Comparison of ENCODE assay signal across 1 cellular context in the genomic region with DNA sequence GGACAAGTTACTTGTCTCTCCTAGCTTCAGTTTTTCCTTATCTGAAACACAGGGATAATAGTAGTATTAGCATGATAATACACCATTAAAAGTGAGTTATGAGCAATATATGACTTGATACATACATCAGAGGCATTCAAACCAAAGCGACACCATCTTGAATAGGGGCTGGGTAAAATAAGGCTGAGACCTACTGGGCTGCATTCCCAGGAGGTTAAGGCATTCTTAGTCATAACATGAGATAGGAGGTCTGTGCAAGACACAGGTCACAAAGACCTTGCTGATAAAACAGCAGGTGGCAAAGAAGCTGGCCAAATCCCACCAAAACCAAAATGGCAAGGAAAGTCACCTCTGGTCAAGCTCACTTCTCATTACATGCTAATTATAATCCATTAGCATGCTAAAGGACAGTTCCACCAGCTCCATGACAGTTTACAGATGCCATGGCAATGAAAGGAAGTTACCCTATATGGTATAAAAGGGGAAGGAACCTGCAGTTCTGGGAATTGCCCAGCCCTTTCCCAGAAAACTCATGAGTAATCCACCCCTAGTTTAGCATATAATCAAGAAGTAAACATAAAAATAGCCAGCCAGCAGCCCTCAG.
TF ChIP-seq lines count a peak whose summit lies in the region.

No MANE protein-coding gene starts in this region.

TF ChIP-seq in K562, 482 proteins besides CTCF, POLR2A, EP300 and RAD21 (continued from another document and continues in another):
- TF ChIP-seq, protein P1, sequence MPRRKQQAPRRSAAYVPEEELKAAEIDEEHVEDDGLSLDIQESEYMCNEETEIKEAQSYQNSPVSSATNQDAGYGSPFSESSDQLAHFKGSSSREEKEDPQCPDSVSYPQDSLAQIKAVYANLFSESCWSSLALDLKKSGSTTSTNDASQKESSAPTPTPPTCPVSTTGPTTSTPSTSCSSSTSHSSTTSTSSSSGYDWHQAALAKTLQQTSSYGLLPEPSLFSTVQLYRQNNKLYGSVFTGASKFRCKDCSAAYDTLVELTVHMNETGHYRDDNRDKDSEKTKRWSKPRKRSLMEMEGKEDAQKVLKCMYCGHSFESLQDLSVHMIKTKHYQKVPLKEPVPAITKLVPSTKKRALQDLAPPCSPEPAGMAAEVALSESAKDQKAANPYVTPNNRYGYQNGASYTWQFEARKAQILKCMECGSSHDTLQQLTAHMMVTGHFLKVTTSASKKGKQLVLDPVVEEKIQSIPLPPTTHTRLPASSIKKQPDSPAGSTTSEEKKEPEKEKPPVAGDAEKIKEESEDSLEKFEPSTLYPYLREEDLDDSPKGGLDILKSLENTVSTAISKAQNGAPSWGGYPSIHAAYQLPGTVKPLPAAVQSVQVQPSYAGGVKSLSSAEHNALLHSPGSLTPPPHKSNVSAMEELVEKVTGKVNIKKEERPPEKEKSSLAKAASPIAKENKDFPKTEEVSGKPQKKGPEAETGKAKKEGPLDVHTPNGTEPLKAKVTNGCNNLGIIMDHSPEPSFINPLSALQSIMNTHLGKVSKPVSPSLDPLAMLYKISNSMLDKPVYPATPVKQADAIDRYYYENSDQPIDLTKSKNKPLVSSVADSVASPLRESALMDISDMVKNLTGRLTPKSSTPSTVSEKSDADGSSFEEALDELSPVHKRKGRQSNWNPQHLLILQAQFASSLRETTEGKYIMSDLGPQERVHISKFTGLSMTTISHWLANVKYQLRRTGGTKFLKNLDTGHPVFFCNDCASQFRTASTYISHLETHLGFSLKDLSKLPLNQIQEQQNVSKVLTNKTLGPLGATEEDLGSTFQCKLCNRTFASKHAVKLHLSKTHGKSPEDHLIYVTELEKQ (CRISPR knock-in tag; IDR thresholded peaks at IDR 0.05), result no peak
- TF ChIP-seq CEBPG (CRISPR knock-in tag; IDR thresholded peaks at IDR 0.05), result no peak
- peak in 1 of 2 experiments; percentile 30; a peak in 1 of 4 replicates for TF ChIP-seq CEBPG (tag; conservative IDR thresholded peaks at IDR 0.05 in 1 of 2, IDR thresholded peaks at IDR 0.05 in 1 of 2)
- no peak for TF ChIP-seq ZNF436 (CRISPR knock-in tag; IDR thresholded peaks at IDR 0.05)
- TF ChIP-seq POU5F1 (IDR thresholded peaks at IDR 0.05; ENCODE audit: borderline replicate concordance, low read depth, low read length, partially characterized antibody), result no peak
- no peak for TF ChIP-seq HIVEP1 (CRISPR knock-in tag; IDR thresholded peaks at IDR 0.05)
- no peak for TF ChIP-seq FOXJ3 (CRISPR knock-in tag; IDR thresholded peaks at IDR 0.05)
- TF ChIP-seq, protein P2, sequence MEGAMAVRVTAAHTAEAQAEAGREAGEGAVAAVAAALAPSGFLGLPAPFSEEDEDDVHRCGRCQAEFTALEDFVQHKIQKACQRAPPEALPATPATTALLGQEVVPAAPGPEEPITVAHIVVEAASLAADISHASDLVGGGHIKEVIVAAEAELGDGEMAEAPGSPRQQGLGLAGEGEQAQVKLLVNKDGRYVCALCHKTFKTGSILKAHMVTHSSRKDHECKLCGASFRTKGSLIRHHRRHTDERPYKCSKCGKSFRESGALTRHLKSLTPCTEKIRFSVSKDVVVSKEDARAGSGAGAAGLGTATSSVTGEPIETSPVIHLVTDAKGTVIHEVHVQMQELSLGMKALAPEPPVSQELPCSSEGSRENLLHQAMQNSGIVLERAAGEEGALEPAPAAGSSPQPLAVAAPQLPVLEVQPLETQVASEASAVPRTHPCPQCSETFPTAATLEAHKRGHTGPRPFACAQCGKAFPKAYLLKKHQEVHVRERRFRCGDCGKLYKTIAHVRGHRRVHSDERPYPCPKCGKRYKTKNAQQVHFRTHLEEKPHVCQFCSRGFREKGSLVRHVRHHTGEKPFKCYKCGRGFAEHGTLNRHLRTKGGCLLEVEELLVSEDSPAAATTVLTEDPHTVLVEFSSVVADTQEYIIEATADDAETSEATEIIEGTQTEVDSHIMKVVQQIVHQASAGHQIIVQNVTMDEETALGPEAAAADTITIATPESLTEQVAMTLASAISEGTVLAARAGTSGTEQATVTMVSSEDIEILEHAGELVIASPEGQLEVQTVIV (CRISPR knock-in tag; IDR thresholded peaks at IDR 0.05; ENCODE audit: borderline replicate concordance), result no peak
- peak; percentile 97 for TF ChIP-seq NFXL1 (CRISPR knock-in tag; IDR thresholded peaks at IDR 0.05)
- TF ChIP-seq ATF7 (IDR thresholded peaks at IDR 0.05), result peak; percentile 50; the same call in 1 of the 2 replicates
- peak; percentile 54; the same call in 1 of the 2 replicates for TF ChIP-seq EHMT2 (IDR thresholded peaks at IDR 0.05)
- TF ChIP-seq TCF3 (CRISPR knock-in tag; IDR thresholded peaks at IDR 0.05), result no peak
- TF ChIP-seq NCOA4 (IDR thresholded peaks at IDR 0.05; ENCODE audit: partially characterized antibody), result no peak
- no peak for TF ChIP-seq SPI1 (IDR thresholded peaks at IDR 0.05; ENCODE audit: borderline replicate concordance, low read depth, low read length)
- TF ChIP-seq CCAR2 (IDR thresholded peaks at IDR 0.05; ENCODE audit: low read depth, low read length), result no peak
- peak; percentile 87 for TF ChIP-seq DMBX1 (CRISPR knock-in tag; IDR thresholded peaks at IDR 0.05; ENCODE audit: borderline replicate concordance)
- no peak for TF ChIP-seq SOX6 (IDR thresholded peaks at IDR 0.05)
- no peak for TF ChIP-seq TBP (optimal IDR thresholded peaks at IDR 0.05; ENCODE audit: low read depth, low read length)
- TF ChIP-seq, protein P3, sequence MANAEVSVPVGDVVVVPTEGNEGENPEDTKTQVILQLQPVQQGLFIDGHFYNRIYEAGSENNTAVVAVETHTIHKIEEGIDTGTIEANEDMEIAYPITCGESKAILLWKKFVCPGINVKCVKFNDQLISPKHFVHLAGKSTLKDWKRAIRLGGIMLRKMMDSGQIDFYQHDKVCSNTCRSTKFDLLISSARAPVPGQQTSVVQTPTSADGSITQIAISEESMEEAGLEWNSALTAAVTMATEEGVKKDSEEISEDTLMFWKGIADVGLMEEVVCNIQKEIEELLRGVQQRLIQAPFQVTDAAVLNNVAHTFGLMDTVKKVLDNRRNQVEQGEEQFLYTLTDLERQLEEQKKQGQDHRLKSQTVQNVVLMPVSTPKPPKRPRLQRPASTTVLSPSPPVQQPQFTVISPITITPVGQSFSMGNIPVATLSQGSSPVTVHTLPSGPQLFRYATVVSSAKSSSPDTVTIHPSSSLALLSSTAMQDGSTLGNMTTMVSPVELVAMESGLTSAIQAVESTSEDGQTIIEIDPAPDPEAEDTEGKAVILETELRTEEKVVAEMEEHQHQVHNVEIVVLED (CRISPR knock-in tag; IDR thresholded peaks at IDR 0.05), result peak; percentile 52; the same call in 1 of the 2 replicates
- TF ChIP-seq ZNF717 (CRISPR knock-in tag; IDR thresholded peaks at IDR 0.05), result no peak
- TF ChIP-seq CBFA2T3 (IDR thresholded peaks at IDR 0.05), result peak; percentile 22; the same call in 1 of the 2 replicates
- TF ChIP-seq EP400 (IDR thresholded peaks at IDR 0.05), result no peak
- no peak for TF ChIP-seq SLC30A9 (CRISPR knock-in tag; IDR thresholded peaks at IDR 0.05)
- no peak for TF ChIP-seq RBM15 (IDR thresholded peaks at IDR 0.05; ENCODE audit: insufficient read depth, low read length)
- TF ChIP-seq RB1 (IDR thresholded peaks at IDR 0.05; ENCODE audit: low read depth), result no peak
- TF ChIP-seq SRSF7 (optimal IDR thresholded peaks at IDR 0.05; ENCODE audit: low read depth, low read length), result no peak
- TF ChIP-seq MYBL2 (IDR thresholded peaks at IDR 0.05; ENCODE audit: low read depth), result no peak
- no peak for TF ChIP-seq MYBL2 (CRISPR knock-in tag; IDR thresholded peaks at IDR 0.05; ENCODE audit: borderline replicate concordance)
- TF ChIP-seq ZNF76 (CRISPR knock-in tag; IDR thresholded peaks at IDR 0.05; ENCODE audit: borderline replicate concordance), result peak; percentile 48; the same call in 1 of the 2 replicates
- TF ChIP-seq, protein P4, sequence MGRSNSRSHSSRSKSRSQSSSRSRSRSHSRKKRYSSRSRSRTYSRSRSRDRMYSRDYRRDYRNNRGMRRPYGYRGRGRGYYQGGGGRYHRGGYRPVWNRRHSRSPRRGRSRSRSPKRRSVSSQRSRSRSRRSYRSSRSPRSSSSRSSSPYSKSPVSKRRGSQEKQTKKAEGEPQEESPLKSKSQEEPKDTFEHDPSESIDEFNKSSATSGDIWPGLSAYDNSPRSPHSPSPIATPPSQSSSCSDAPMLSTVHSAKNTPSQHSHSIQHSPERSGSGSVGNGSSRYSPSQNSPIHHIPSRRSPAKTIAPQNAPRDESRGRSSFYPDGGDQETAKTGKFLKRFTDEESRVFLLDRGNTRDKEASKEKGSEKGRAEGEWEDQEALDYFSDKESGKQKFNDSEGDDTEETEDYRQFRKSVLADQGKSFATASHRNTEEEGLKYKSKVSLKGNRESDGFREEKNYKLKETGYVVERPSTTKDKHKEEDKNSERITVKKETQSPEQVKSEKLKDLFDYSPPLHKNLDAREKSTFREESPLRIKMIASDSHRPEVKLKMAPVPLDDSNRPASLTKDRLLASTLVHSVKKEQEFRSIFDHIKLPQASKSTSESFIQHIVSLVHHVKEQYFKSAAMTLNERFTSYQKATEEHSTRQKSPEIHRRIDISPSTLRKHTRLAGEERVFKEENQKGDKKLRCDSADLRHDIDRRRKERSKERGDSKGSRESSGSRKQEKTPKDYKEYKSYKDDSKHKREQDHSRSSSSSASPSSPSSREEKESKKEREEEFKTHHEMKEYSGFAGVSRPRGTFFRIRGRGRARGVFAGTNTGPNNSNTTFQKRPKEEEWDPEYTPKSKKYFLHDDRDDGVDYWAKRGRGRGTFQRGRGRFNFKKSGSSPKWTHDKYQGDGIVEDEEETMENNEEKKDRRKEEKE (IDR thresholded peaks at IDR 0.05; ENCODE audit: borderline replicate concordance in 1 of 2, control insufficient read depth in 1 of 2, low read depth in 2 of 2, low read length in 1 of 2), result no peak
- TF ChIP-seq ZNF165 (CRISPR knock-in tag; IDR thresholded peaks at IDR 0.05; ENCODE audit: borderline replicate concordance), result peak; percentile 83; the same call in 1 of the 2 replicates
- TF ChIP-seq TRIM24 (IDR thresholded peaks at IDR 0.05), result no peak
- TF ChIP-seq, protein P5, sequence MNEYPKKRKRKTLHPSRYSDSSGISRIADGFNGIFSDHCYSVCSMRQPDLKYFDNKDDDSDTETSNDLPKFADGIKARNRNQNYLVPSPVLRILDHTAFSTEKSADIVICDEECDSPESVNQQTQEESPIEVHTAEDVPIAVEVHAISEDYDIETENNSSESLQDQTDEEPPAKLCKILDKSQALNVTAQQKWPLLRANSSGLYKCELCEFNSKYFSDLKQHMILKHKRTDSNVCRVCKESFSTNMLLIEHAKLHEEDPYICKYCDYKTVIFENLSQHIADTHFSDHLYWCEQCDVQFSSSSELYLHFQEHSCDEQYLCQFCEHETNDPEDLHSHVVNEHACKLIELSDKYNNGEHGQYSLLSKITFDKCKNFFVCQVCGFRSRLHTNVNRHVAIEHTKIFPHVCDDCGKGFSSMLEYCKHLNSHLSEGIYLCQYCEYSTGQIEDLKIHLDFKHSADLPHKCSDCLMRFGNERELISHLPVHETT (CRISPR knock-in tag; conservative IDR thresholded peaks at IDR 0.05 in 1 of 2, IDR thresholded peaks at IDR 0.05 in 1 of 2), result peak in 1 of 2 experiments; percentile 98; a peak in 2 of 4 replicates
- TF ChIP-seq, protein P6, sequence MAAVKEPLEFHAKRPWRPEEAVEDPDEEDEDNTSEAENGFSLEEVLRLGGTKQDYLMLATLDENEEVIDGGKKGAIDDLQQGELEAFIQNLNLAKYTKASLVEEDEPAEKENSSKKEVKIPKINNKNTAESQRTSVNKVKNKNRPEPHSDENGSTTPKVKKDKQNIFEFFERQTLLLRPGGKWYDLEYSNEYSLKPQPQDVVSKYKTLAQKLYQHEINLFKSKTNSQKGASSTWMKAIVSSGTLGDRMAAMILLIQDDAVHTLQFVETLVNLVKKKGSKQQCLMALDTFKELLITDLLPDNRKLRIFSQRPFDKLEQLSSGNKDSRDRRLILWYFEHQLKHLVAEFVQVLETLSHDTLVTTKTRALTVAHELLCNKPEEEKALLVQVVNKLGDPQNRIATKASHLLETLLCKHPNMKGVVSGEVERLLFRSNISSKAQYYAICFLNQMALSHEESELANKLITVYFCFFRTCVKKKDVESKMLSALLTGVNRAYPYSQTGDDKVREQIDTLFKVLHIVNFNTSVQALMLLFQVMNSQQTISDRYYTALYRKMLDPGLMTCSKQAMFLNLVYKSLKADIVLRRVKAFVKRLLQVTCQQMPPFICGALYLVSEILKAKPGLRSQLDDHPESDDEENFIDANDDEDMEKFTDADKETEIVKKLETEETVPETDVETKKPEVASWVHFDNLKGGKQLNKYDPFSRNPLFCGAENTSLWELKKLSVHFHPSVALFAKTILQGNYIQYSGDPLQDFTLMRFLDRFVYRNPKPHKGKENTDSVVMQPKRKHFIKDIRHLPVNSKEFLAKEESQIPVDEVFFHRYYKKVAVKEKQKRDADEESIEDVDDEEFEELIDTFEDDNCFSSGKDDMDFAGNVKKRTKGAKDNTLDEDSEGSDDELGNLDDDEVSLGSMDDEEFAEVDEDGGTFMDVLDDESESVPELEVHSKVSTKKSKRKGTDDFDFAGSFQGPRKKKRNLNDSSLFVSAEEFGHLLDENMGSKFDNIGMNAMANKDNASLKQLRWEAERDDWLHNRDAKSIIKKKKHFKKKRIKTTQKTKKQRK (IDR thresholded peaks at IDR 0.05; ENCODE audit: borderline replicate concordance, low read depth, low read length), result no peak
- TF ChIP-seq FOXA1 (IDR thresholded peaks at IDR 0.05; ENCODE audit: borderline replicate concordance), result no peak
- no peak for TF ChIP-seq ETS2 (tag; IDR thresholded peaks at IDR 0.05; ENCODE audit: borderline replicate concordance, poor library complexity, severe bottlenecking)
- TF ChIP-seq CSDE1 (IDR thresholded peaks at IDR 0.05), result no peak
- TF ChIP-seq, protein P7, sequence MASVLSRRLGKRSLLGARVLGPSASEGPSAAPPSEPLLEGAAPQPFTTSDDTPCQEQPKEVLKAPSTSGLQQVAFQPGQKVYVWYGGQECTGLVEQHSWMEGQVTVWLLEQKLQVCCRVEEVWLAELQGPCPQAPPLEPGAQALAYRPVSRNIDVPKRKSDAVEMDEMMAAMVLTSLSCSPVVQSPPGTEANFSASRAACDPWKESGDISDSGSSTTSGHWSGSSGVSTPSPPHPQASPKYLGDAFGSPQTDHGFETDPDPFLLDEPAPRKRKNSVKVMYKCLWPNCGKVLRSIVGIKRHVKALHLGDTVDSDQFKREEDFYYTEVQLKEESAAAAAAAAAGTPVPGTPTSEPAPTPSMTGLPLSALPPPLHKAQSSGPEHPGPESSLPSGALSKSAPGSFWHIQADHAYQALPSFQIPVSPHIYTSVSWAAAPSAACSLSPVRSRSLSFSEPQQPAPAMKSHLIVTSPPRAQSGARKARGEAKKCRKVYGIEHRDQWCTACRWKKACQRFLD (CRISPR knock-in tag; IDR thresholded peaks at IDR 0.05), result peak; percentile 98
- peak; percentile 68 for TF ChIP-seq TAF7 (tag; IDR thresholded peaks at IDR 0.05)
- 0 out of 2 replicates have a peak, but pooled peaks have one; percentile 34 for TF ChIP-seq ZNF551 (CRISPR knock-in tag; IDR thresholded peaks at IDR 0.05)
- TF ChIP-seq SIRT6 (IDR thresholded peaks at IDR 0.05; ENCODE audit: low read depth, low read length), result no peak
- TF ChIP-seq, protein P8, sequence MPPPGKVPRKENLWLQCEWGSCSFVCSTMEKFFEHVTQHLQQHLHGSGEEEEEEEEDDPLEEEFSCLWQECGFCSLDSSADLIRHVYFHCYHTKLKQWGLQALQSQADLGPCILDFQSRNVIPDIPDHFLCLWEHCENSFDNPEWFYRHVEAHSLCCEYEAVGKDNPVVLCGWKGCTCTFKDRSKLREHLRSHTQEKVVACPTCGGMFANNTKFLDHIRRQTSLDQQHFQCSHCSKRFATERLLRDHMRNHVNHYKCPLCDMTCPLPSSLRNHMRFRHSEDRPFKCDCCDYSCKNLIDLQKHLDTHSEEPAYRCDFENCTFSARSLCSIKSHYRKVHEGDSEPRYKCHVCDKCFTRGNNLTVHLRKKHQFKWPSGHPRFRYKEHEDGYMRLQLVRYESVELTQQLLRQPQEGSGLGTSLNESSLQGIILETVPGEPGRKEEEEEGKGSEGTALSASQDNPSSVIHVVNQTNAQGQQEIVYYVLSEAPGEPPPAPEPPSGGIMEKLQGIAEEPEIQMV (tag; conservative IDR thresholded peaks at IDR 0.05; ENCODE audit: low read depth), result peak; percentile 87
- no peak for TF ChIP-seq POLR2B (IDR thresholded peaks at IDR 0.05; ENCODE audit: low read depth, partially characterized antibody)
- TF ChIP-seq TAF1 (IDR thresholded peaks at IDR 0.05; ENCODE audit: control insufficient read depth, extremely low read depth, insufficient read depth, low read length, severe bottlenecking), result no peak
